In genomic region chr14:95561001-95561412, GRCh38 we compare ENCODE assay signal across 8 cellular contexts. TPM values are rescaled to one million over a fixed set of nuclear protein-coding genes. Genes with fewer than 3 reads are reported as not detected.
DNase-seq lines count a peak whose midpoint lies in the region; ATAC-seq, FAIRE-seq and TF ChIP-seq lines count a peak whose summit lies in the region.

No MANE protein-coding gene starts in this region.

- H3K27me3 Mint-ChIP-seq in central memory CD8-positive, alpha-beta T cell = peaks cover 20% of the 10 kb centered on the region

- H3K36me3 ChIP-seq in BJ (ENCODE audit: control insufficient read depth, insufficient read depth, low read length) = no peaks in the 10 kb centered on the region

- H3K4me3 Mint-ChIP-seq in central memory CD8-positive, alpha-beta T cell = no peak overlapping the region

- peak; percentile 87 for ATAC-seq in HG03342 (IDR thresholded peaks at IDR 0.05; ENCODE audit: unreplicated experiment)
- peak; percentile 67 for ATAC-seq in central memory CD8-positive, alpha-beta T cell (replicated peaks; ENCODE audit: extremely low read depth, poor library complexity, severe bottlenecking)

- H3K27me3 ChIP-seq in BJ (ENCODE audit: control insufficient read depth, insufficient read depth, low read length) = no peaks in the 10 kb centered on the region

- FAIRE-seq in GM19239 (lab: Jason Lieb, UNC) = peak; percentile 98

- TF ChIP-seq CTCF in BJ (IDR thresholded peaks at IDR 0.05; ENCODE audit: insufficient read depth, low read depth, low read length) = peak; percentile 89

- H3K4me1 Mint-ChIP-seq in central memory CD8-positive, alpha-beta T cell = peaks cover 4% of the 10 kb centered on the region

- no peak overlapping the region for H3K4me3 ChIP-seq in BJ (ENCODE audit: low read depth, low read length)

- no peak overlapping the region for H3K27ac Mint-ChIP-seq in central memory CD8-positive, alpha-beta T cell (ENCODE audit: low read depth)

- no peaks in the 10 kb centered on the region for H3K36me3 Mint-ChIP-seq in central memory CD8-positive, alpha-beta T cell (ENCODE audit: insufficient read depth)

- POLR2A ChIA-PET in BJ (lab: Charles Lee) = no interaction called here

- H3K9me3 Mint-ChIP-seq in central memory CD8-positive, alpha-beta T cell = no peaks in the 10 kb centered on the region

- DNase-seq in BJ (ENCODE audit: low read depth) (peak; percentile 17), GM19239 (ENCODE audit: insufficient read length, low spot score) (peak; percentile 82), NCI-H446 (lab: John Stamatoyannopoulos, UW) (peak; percentile 68 to 82), kidney tubule cell (ENCODE audit: low spot score) (peak; percentile 89)
- DNase-seq in activated CD4-positive, CD25-positive, alpha-beta regulatory T cell treated with anti-CD3 and anti-CD28 coated beads, Interleukin-2, amount 50 U/mL, for 16 hours (ENCODE audit: low read depth, low spot score) = peak; percentile 74
- DNase-seq in central memory CD8-positive, alpha-beta T cell (ENCODE audit: low spot score in 2 of 2) = peak; percentile 59 to 71
- DNase-seq in stimulated activated CD4-positive, alpha-beta T cell treated with anti-CD3 and anti-CD28 coated beads, Interleukin-4, amount 100 ng/mL, for 1 hour = peak; percentile 85

- CTCF ChIA-PET in BJ (lab: Yijun Ruan, JAX) = interaction anchor here (0.7 to 7.9 kb wide), 8 partner anchors 9 to 461 kb away, joined by 3 to 74 read pairs (median 6); no protein-coding TSS in a partner anchor

RNA-seq across cellular contexts. Expression of gene GLRX5, which starts 26.2 kb away (rescaled TPM):
- polyA plus RNA-seq in BJ (2011; rRNA removed) = 15.3 and 23.6 TPM in 2 replicates
- polyA minus RNA-seq in BJ (2011; rRNA and poly(A)+ RNA removed) = 6.2 and 6.5 TPM in 2 replicates

RNA-seq across cellular contexts. Expression of gene SYNE3, which starts 44.6 kb away (rescaled TPM):
- 3.5 TPM in 2 replicates for polyA plus RNA-seq in BJ (2011; rRNA removed)
- 6.0 and 6.1 TPM in 2 replicates for polyA minus RNA-seq in BJ (2011; rRNA and poly(A)+ RNA removed)

Comparison
In these comparisons a context has a peak if more than half of its experiments do, and no peak if none do; other contexts are left out.
1. DNase-seq: peak in every context shown above with its lines; median percentile 89 in kidney tubule cell; 85 in stimulated activated CD4-positive, alpha-beta T cell treated with anti-CD3 and anti-CD28 coated beads, Interleukin-4, amount 100 ng/mL, for 1 hour; 82 in GM19239; 75 in NCI-H446; 74 in activated CD4-positive, CD25-positive, alpha-beta regulatory T cell treated with anti-CD3 and anti-CD28 coated beads, Interleukin-2, amount 50 U/mL, for 16 hours; 65 in central memory CD8-positive, alpha-beta T cell; 17 in BJ.